16 cellular contexts compared by ENCODE assay signal in genomic region chr3:119912220-119912619, GRCh38.
DNase-seq lines count a peak whose midpoint lies in the region; ATAC-seq, FAIRE-seq and TF ChIP-seq lines count a peak whose summit lies in the region.
"Had no signal": no experiment of that assay in that cellular context is flagged by ENCODE, and none has a peak within 500 bp of the region (broad histone marks: within the 10 kb centered on the region; RNA-seq: fewer than 3 reads in every experiment).

No MANE protein-coding gene starts in this region.

- 51 to 76% (median 66%) methylated on average over 2 of the region's 2 CpGs for WGBS in small intestine, 3 donors

- H2AFZ ChIP-seq in Karpas-422 (ENCODE audit: low read length) = no peak overlapping the region

- TF ChIP-seq CTCF in WTC11 (IDR thresholded peaks at IDR 0.05) (no peak), nephron (IDR thresholded peaks at IDR 0.05; ENCODE audit: unreplicated experiment in 3 of 3) (no peak)

- ATAC-seq in activated CD8-positive, alpha-beta memory T cell treated with anti-CD3 and anti-CD28 coated beads, Interleukin-2, amount 10 ng/mL, durations not matched to agents 7 days and 5 days = peak; percentile 23
- peak; percentile 23 for ATAC-seq in HG02610 (IDR thresholded peaks at IDR 0.05; ENCODE audit: unreplicated experiment)
- no peak for ATAC-seq in WTC11
- ATAC-seq: body of pancreas; effector memory CD8-positive, alpha-beta T cell had no signal

- no peaks in the 10 kb centered on the region for H4K20me1 ChIP-seq in Karpas-422 (ENCODE audit: insufficient read depth, low read depth, low read length)

- H3K9me3 Mint-ChIP-seq in activated CD8-positive, alpha-beta memory T cell treated with anti-CD3 and anti-CD28 coated beads, Interleukin-2, amount 10 ng/mL, durations not matched to agents 7 days and 5 days (ENCODE audit: low read depth) = no peaks in the 10 kb centered on the region
- H3K9me3 Mint-ChIP-seq in WTC11 (no peaks in the 10 kb centered on the region), nephron (no peaks in the 10 kb centered on the region)
- H3K9me3 Mint-ChIP-seq: effector memory CD8-positive, alpha-beta T cell had no signal

- H3K4me1 Mint-ChIP-seq in activated CD8-positive, alpha-beta memory T cell treated with anti-CD3 and anti-CD28 coated beads, Interleukin-2, amount 10 ng/mL, durations not matched to agents 7 days and 5 days = peaks cover 13% of the 10 kb centered on the region
- H3K4me1 Mint-ChIP-seq in WTC11 (peaks cover 31% of the 10 kb centered on the region), nephron (no peaks in the 10 kb centered on the region)

- POLR2A ChIA-PET in WTC11 (lab: Charles Lee) = no interaction called here

- no peak overlapping the region for H3K4me3 Mint-ChIP-seq in activated CD8-positive, alpha-beta memory T cell treated with anti-CD3 and anti-CD28 coated beads, Interleukin-2, amount 10 ng/mL, durations not matched to agents 7 days and 5 days
- H3K4me3 Mint-ChIP-seq in WTC11 (no peak overlapping the region), nephron (no peak overlapping the region)
- H3K4me3 Mint-ChIP-seq: effector memory CD8-positive, alpha-beta T cell had no signal

- H3K4me1 ChIP-seq in Karpas-422 (ENCODE audit: low read length) (peaks cover 13% of the 10 kb centered on the region), small intestine (ENCODE audit: control insufficient read depth in 2 of 2, insufficient read depth in 1 of 2, low read depth in 1 of 2, low read length in 1 of 2) (peaks cover 3 to 6% of the 10 kb centered on the region in 2 donors)
- H3K4me1 ChIP-seq: SJCRH30 had no signal

- H3K9me2 ChIP-seq in Karpas-422 (replicated peaks; ENCODE audit: insufficient read depth, low read length) = no peaks in the 10 kb centered on the region

- CTCF ChIA-PET in activated CD8-positive, alpha-beta memory T cell treated with anti-CD3 and anti-CD28 coated beads, Interleukin-2, amount 10 ng/mL, durations not matched to agents 7 days and 5 days (lab: Charles Lee) = no interaction called here
- CTCF ChIA-PET in WTC11 (lab: Charles Lee) = no interaction called here

- no peaks in the 10 kb centered on the region for H3K9me3 ChIP-seq in Karpas-422 (ENCODE audit: low read length)
- no peaks in the 10 kb centered on the region for H3K9me3 ChIP-seq in small intestine (ENCODE audit: control insufficient read depth, low read depth)
- H3K9me3 ChIP-seq: body of pancreas, SJCRH30 had no signal

- H3K4me3 ChIP-seq in Karpas-422 (ENCODE audit: low read length) = no peak overlapping the region
- no peak overlapping the region for H3K4me3 ChIP-seq in small intestine (ENCODE audit: low read depth in 1 of 2, low read length in 2 of 2)
- H3K4me3 ChIP-seq: body of pancreas, SJCRH30 had no signal

- H3K27ac Mint-ChIP-seq in activated CD8-positive, alpha-beta memory T cell treated with anti-CD3 and anti-CD28 coated beads, Interleukin-2, amount 10 ng/mL, durations not matched to agents 7 days and 5 days = no peak overlapping the region
- H3K27ac Mint-ChIP-seq in WTC11 (peak overlapping the region; percentile 53; the same call in 1 of the 2 replicates), nephron (peak overlapping the region; percentile 7 to 43 (median 17))

- no peak overlapping the region for H3K4me2 ChIP-seq in Karpas-422 (ENCODE audit: low read depth, low read length, poor library complexity, severe bottlenecking)

- no peaks in the 10 kb centered on the region for H3K27me3 Mint-ChIP-seq in activated CD8-positive, alpha-beta memory T cell treated with anti-CD3 and anti-CD28 coated beads, Interleukin-2, amount 10 ng/mL, durations not matched to agents 7 days and 5 days
- no peaks in the 10 kb centered on the region for H3K27me3 Mint-ChIP-seq in WTC11 (ENCODE audit: low read depth)
- no peaks in the 10 kb centered on the region for H3K27me3 Mint-ChIP-seq in nephron (ENCODE audit: low read depth)
- H3K27me3 Mint-ChIP-seq: effector memory CD8-positive, alpha-beta T cell had no signal

- peaks cover 36% of the 10 kb centered on the region for H3K36me3 ChIP-seq in Karpas-422 (ENCODE audit: insufficient read depth, low read length)
- H3K36me3 ChIP-seq in small intestine (ENCODE audit: control insufficient read depth in 2 of 2, insufficient read depth in 2 of 2, low read length in 2 of 2) = peaks cover 0 to 4% of the 10 kb centered on the region in 2 donors

- no peak for DNase-seq in activated CD8-positive, alpha-beta memory T cell treated with anti-CD3 and anti-CD28 coated beads, Interleukin-2, amount 10 ng/mL, durations not matched to agents 7 days and 5 days
- no peak for DNase-seq in activated CD8-positive, alpha-beta memory T cell treated with anti-CD3 and anti-CD28 coated beads, Interleukin-2, amount 50 U/mL, for 4 hours
- no peak for DNase-seq in WTC11 (ENCODE audit: low spot score)
- DNase-seq in NCI-H1436 treated with DMSO at 0.1 percent for 48 hours (lab: John Stamatoyannopoulos, UW) = no peak
- no peak for DNase-seq in Karpas-422
- DNase-seq in small intestine = no peak
- DNase-seq: body of pancreas; effector memory CD8-positive, alpha-beta T cell; foreskin melanocyte; mesendoderm; MM.1S; NK-92 treated with Interleukin-12 subunit alpha and Interleukin-12 subunit beta, amount 100 ng/mL, for 24 hours; SJCRH30 had no signal

- peaks cover 31% of the 10 kb centered on the region for H3K36me3 Mint-ChIP-seq in activated CD8-positive, alpha-beta memory T cell treated with anti-CD3 and anti-CD28 coated beads, Interleukin-2, amount 10 ng/mL, durations not matched to agents 7 days and 5 days
- peaks cover 24% of the 10 kb centered on the region for H3K36me3 Mint-ChIP-seq in WTC11
- peaks cover 51% of the 10 kb centered on the region for H3K36me3 Mint-ChIP-seq in nephron (ENCODE audit: low read depth)

- no peaks in the 10 kb centered on the region for H3K27me3 ChIP-seq in Karpas-422 (ENCODE audit: low read length)
- no peaks in the 10 kb centered on the region for H3K27me3 ChIP-seq in small intestine (ENCODE audit: control insufficient read depth in 2 of 2, insufficient read depth in 2 of 2, low read length in 2 of 2)
- H3K27me3 ChIP-seq: body of pancreas, SJCRH30 had no signal

- no peak for FAIRE-seq in small intestine (lab: Jason Lieb, UNC)
- FAIRE-seq: TTC549 had no signal

- H3K27ac ChIP-seq in Karpas-422 (ENCODE audit: low read length) (no peak overlapping the region), small intestine (ENCODE audit: low read depth in 1 of 2, low read length in 1 of 2) (no peak overlapping the region)
- H3K27ac ChIP-seq: body of pancreas, SJCRH30 had no signal

- H3K9ac ChIP-seq in Karpas-422 (ENCODE audit: low read length) = no peak overlapping the region

- H3K79me2 ChIP-seq in Karpas-422 (ENCODE audit: low read length) = peaks cover 70% of the 10 kb centered on the region

TF ChIP-seq in WTC11, 78 proteins besides CTCF, POLR2A, EP300 and RAD21:
- TF ChIP-seq SP1 (CRISPR knock-in tag; conservative IDR thresholded peaks at IDR 0.05) (no peak), PRDM15 (CRISPR knock-in tag; IDR thresholded peaks at IDR 0.05) (no peak), NFE2L1 (CRISPR knock-in tag; IDR thresholded peaks at IDR 0.05) (no peak), ELF4 (CRISPR knock-in tag; IDR thresholded peaks at IDR 0.05; ENCODE audit: low read depth) (no peak), NFATC4 (CRISPR knock-in tag; IDR thresholded peaks at IDR 0.05) (no peak), ZSCAN18 (CRISPR knock-in tag; IDR thresholded peaks at IDR 0.05) (no peak), SMAD4 (CRISPR knock-in tag; IDR thresholded peaks at IDR 0.05) (no peak), EMX1 (CRISPR knock-in tag; IDR thresholded peaks at IDR 0.05) (no peak)
